ENCODE assay signal across 19 cellular contexts in the genomic region with DNA sequence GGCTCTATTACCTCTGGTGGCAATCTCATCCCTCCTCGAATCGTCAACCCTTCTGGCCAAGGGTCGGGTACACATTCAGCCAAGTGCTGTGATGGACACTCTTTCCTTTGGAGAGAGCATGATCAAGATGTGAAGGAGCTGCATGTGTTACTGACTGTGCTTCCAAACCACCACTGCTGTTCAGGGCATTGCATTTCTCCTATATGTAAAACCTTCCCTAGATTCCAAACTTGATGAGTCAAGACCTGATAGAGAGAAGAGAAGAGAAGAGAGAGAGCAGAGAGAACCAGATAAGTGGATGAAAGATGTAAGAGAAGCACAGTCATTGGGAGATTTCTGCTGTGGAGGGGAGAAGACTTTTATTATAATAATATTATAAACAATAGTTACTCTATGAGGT.
DNase-seq lines count a peak whose midpoint lies in the region; ATAC-seq and TF ChIP-seq lines count a peak whose summit lies in the region.
"Had no signal": no experiment of that assay in that cellular context is flagged by ENCODE, and none has a peak within 500 bp of the region (broad histone marks: within the 10 kb centered on the region; RNA-seq: fewer than 3 reads in every experiment).

No MANE protein-coding gene starts in this region.

- no peak for TF ChIP-seq EP300 in upper lobe of left lung (IDR thresholded peaks at IDR 0.05)

- H3K36me3 ChIP-seq in mesodermal cell (ENCODE audit: control insufficient read depth, insufficient read depth, low read length) (no peaks in the 10 kb centered on the region), upper lobe of left lung (no peaks in the 10 kb centered on the region)
- H3K36me3 ChIP-seq: spleen had no signal

- in situ Hi-C loops in G401 (cut with HindIII; ENCODE audit: low sequenced_read_pairs): no loop called here

- H3K27ac ChIP-seq in mesodermal cell (ENCODE audit: low read depth, low read length, severe bottlenecking): peak overlapping the region; percentile 39
- no peak overlapping the region for H3K27ac ChIP-seq in upper lobe of left lung
- H3K27ac ChIP-seq: spleen had no signal

- no peak overlapping the region for H3K4me3 ChIP-seq in choroid plexus epithelial cell (ENCODE audit: low read depth, low read length)
- H3K4me3 ChIP-seq in mesodermal cell (ENCODE audit: extremely low read depth, insufficient read depth, low read length, poor library complexity, severe bottlenecking): no peak overlapping the region
- H3K4me3 ChIP-seq in upper lobe of left lung: no peak overlapping the region
- H3K4me3 ChIP-seq: spleen had no signal

- no peaks in the 10 kb centered on the region for H3K9me3 ChIP-seq in mesodermal cell (ENCODE audit: control insufficient read depth, low read length)
- no peaks in the 10 kb centered on the region for H3K9me3 ChIP-seq in upper lobe of left lung
- H3K9me3 ChIP-seq: spleen had no signal

- WGBS in mesodermal cell (ENCODE audit: insufficient coverage in 2 of 2), 2 experiments: no CpG with 5 or more reads among the region's 3 CpGs
- 55 to 74% methylated on average over 3 of the region's 3 CpGs for WGBS in upper lobe of left lung, 2 donors

- no peak for TF ChIP-seq POLR2A in upper lobe of left lung (IDR thresholded peaks at IDR 0.05)

- H3K4me1 ChIP-seq in mesodermal cell (ENCODE audit: control insufficient read depth, insufficient read depth, low read length, poor library complexity, severe bottlenecking) (peaks cover 28% of the 10 kb centered on the region), upper lobe of left lung (peaks cover 0 to 8% (median 0%) of the 10 kb centered on the region in 4 donors)
- H3K4me1 ChIP-seq: spleen had no signal

- DNase-seq in EH (ENCODE audit: low read depth) (peak; percentile 64), NCI-H226 (peak; percentile 86), choroid plexus epithelial cell (ENCODE audit: low read depth) (peak; percentile 13), G401 (ENCODE audit: low spot score) (no peak), upper lobe of left lung (no peak)
- DNase-seq: activated CD4-positive, alpha-beta T cell treated with anti-CD3 and anti-CD28 coated beads for 48 hours; activated CD8-positive, alpha-beta memory T cell treated with anti-CD3 and anti-CD28 coated beads, Interleukin-2, amount 10 ng/mL, durations not matched to agents 7 days and 5 days; CD8-positive, alpha-beta memory T cell; DMS53; endodermal cell; Karpas-422; left colon; NCI-H1092; NCI-H2081 treated with DMSO at 0.1 percent for 48 hours; NCI-H526; spleen had no signal

- no peaks in the 10 kb centered on the region for H3K27me3 ChIP-seq in upper lobe of left lung
- H3K27me3 ChIP-seq: spleen had no signal

- TF ChIP-seq CTCF in choroid plexus epithelial cell (conservative IDR thresholded peaks at IDR 0.05; ENCODE audit: low read depth, low read length) (no peak), upper lobe of left lung (IDR thresholded peaks at IDR 0.05) (no peak)

- ATAC-seq in HG03342 (IDR thresholded peaks at IDR 0.05; ENCODE audit: unreplicated experiment) (no peak), upper lobe of left lung (ENCODE audit: low FRiP score in 2 of 2) (no peak), GM19328 (IDR thresholded peaks at IDR 0.05; ENCODE audit: unreplicated experiment) (no peak)
- ATAC-seq: activated CD8-positive, alpha-beta memory T cell treated with anti-CD3 and anti-CD28 coated beads, Interleukin-2, amount 10 ng/mL, durations not matched to agents 7 days and 5 days; left colon had no signal

Comparison
In these comparisons a context has a peak if more than half of its experiments do, and no peak if none do; other contexts are left out.
1. DNase-seq: peak in EH (single experiment), NCI-H226 (single experiment) and choroid plexus epithelial cell (single experiment); none in G401 (single experiment) and upper lobe of left lung (0 of 2).